ENCODE assay signal across 11 cellular contexts in the genomic region with DNA sequence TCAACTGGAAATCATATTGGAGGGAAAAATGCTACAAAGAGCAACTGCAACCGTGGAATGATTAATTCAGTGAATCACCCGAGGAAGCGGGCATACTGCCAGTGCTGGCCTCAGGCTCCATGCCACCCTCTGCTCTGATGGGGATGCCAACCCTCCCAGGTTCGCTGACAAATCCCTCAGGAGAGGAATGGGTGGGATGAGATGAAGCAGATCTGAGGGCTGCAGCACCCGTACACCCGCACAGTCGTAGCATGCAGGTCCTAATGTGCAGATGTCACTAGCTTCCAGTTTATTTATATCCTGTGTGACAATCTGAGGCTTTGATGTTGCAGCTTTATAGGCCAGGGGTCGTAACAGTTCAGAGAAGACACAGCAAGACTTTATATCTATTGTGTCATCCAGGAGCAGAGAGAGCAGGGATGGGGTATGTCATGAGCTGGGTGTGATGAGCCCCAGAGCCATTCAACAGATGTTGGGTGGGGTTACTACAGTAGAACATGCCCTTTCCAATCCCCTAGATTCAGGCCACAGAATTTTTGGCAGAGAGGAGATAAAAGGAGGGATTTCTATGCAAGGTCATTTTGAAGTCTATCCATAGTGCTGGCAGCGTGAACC. TPM values are rescaled to one million over a fixed set of nuclear protein-coding genes. Genes with fewer than 3 reads are reported as not detected.
DNase-seq lines count a peak whose midpoint lies in the region; TF ChIP-seq lines count a peak whose summit lies in the region.
"Had no signal": no experiment of that assay in that cellular context is flagged by ENCODE, and none has a peak within 500 bp of the region (broad histone marks: within the 10 kb centered on the region; RNA-seq: fewer than 3 reads in every experiment).

No MANE protein-coding gene starts in this region.

- peaks cover 0 to 4% (median 0%) of the 10 kb centered on the region in 7 donors for H3K9me3 Mint-ChIP-seq in CD14-positive monocyte
- H3K9me3 Mint-ChIP-seq: brain had no signal

- TF ChIP-seq POLR2A in vagina (IDR thresholded peaks at IDR 0.05): no peak

- H3K9ac ChIP-seq in BLaER1: no peak overlapping the region

- H3K4me2 ChIP-seq in BLaER1: 0 out of 2 replicates have a peak overlapping the region, but pooled peaks have one; percentile 17

- H3K9me3 ChIP-seq in BLaER1 (no peaks in the 10 kb centered on the region), vagina (no peaks in the 10 kb centered on the region)
- H3K9me3 ChIP-seq: lower lobe of right lung had no signal

- H3K4me3 Mint-ChIP-seq in CD14-positive monocyte: no peak overlapping the region

- no peaks in the 10 kb centered on the region for H3K4me1 Mint-ChIP-seq in CD14-positive monocyte

- no peaks in the 10 kb centered on the region for H4K20me1 ChIP-seq in BLaER1

- TF ChIP-seq CTCF in vagina (IDR thresholded peaks at IDR 0.05) (no peak), CD14-positive monocyte (IDR thresholded peaks at IDR 0.05) (no peak)

- peak; percentile 70 for DNase-seq in LoVo (ENCODE audit: low spot score)
- DNase-seq in cerebellum (ENCODE audit: low spot score): peak; percentile 26
- DNase-seq in lung microvascular endothelial cell (ENCODE audit: low read depth in 2 of 2): peak; percentile 54 to 57
- DNase-seq in COR-L47 (lab: John Stamatoyannopoulos, UW): no peak
- DNase-seq in vagina (ENCODE audit: extremely low spot score in 2 of 2): no peak
- DNase-seq in CD14-positive monocyte (ENCODE audit: low spot score): no peak
- DNase-seq in iPS-NIHi11 (ENCODE audit: low spot score): no peak
- DNase-seq: lower lobe of right lung, NCI-H2029 had no signal

- intact Hi-C loops in vagina (cut with DNase I) (no loop called here), CD14-positive monocyte (cut with micrococcal nuclease) (no loop called here)

- H3K27me3 ChIP-seq in BLaER1: no peaks in the 10 kb centered on the region
- no peaks in the 10 kb centered on the region for H3K27me3 ChIP-seq in vagina

- H3K4me1 ChIP-seq in BLaER1: no peaks in the 10 kb centered on the region
- peaks cover 21% of the 10 kb centered on the region for H3K4me1 ChIP-seq in vagina
- H3K4me1 ChIP-seq: lower lobe of right lung had no signal

- peaks cover 0 to 3% (median 0%) of the 10 kb centered on the region in 3 donors for H3K27me3 Mint-ChIP-seq in CD14-positive monocyte (ENCODE audit: low read depth in 3 of 3)
- H3K27me3 Mint-ChIP-seq: brain had no signal

- H3K36me3 Mint-ChIP-seq in CD14-positive monocyte: no peaks in the 10 kb centered on the region
- H3K36me3 Mint-ChIP-seq: brain had no signal

- no peak overlapping the region for H3K4me3 ChIP-seq in BLaER1
- no peak overlapping the region for H3K4me3 ChIP-seq in vagina
- H3K4me3 ChIP-seq: lower lobe of right lung had no signal

- H3K36me3 ChIP-seq in BLaER1 (no peaks in the 10 kb centered on the region), vagina (peaks cover 0 to 8% of the 10 kb centered on the region in 2 donors)

- H3K27ac ChIP-seq in BLaER1 (no peak overlapping the region), vagina (no peak overlapping the region)
- H3K27ac ChIP-seq: lower lobe of right lung had no signal

- H3K27ac Mint-ChIP-seq in CD14-positive monocyte: no peak overlapping the region

RNA-seq across cellular contexts. Expression of gene DPP4, which starts 44.6 kb away (rescaled TPM):
- total RNA-seq in cerebellum (1.2 TPM), lung microvascular endothelial cell (49.5 and 79.6 TPM in 2 replicates), vagina (15.5 TPM)
- polyA plus RNA-seq in CD14-positive monocyte: under 1 TPM in 1 of 2 donors, not detected in 1; 0.46 TPM

Comparison
In these comparisons a context has a peak if more than half of its experiments do, and no peak if none do; other contexts are left out.
1. DNase-seq: peak in LoVo (single experiment), cerebellum (single experiment) and lung microvascular endothelial cell (2 of 2); none in COR-L47 (single experiment), vagina (0 of 2), CD14-positive monocyte (single experiment) and iPS-NIHi11 (single experiment).